Comparison of ENCODE assay signal across 26 cellular contexts in the genomic region with DNA sequence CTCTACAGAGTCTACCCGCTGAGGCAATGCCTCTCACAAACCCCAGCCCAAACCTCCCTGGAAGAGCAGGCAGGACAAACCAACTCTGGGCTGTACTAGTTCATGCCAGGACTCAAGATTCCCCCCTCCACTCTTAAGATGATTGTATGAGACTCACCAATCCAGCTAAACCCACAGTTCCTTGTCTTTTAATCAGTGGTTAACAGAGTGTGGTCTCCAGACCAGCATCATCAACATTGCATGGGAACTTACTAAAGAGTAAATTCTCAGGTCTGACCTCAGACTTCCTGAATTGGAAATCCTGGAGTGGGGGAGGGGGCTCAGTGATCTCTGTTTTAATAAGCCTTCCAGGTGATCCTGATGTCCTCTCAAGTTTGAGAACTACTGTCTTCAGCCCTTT.
DNase-seq lines count a peak whose midpoint lies in the region; ATAC-seq and TF ChIP-seq lines count a peak whose summit lies in the region.
"Had no signal": no experiment of that assay in that cellular context is flagged by ENCODE, and none has a peak within 500 bp of the region (broad histone marks: within the 10 kb centered on the region; RNA-seq: fewer than 3 reads in every experiment).

No MANE protein-coding gene starts in this region.

- H3K79me2 ChIP-seq in DND-41 (ENCODE audit: insufficient read depth, low read length) = no peaks in the 10 kb centered on the region

- peak; percentile 88 for ATAC-seq in DND-41 (ENCODE audit: insufficient read depth, low read depth)
- ATAC-seq in HG02678 (IDR thresholded peaks at IDR 0.05; ENCODE audit: unreplicated experiment) = no peak
- ATAC-seq: A549; activated T-cell treated with anti-CD3 and anti-CD28 coated beads, Interleukin-2, amount 50 U/mL, for 72 hours; PC-3; psoas muscle; Right ventricle myocardium inferior had no signal

- no peak overlapping the region for H2AFZ ChIP-seq in DND-41 (ENCODE audit: low read depth, low read length)

- no peaks in the 10 kb centered on the region for H4K20me1 ChIP-seq in DND-41 (ENCODE audit: insufficient read depth, low read length)

- TF ChIP-seq CTCF in DND-41 (IDR thresholded peaks at IDR 0.05; ENCODE audit: borderline replicate concordance, extremely low read depth, low read length, poor library complexity, severe bottlenecking) (no peak), epithelial cell of esophagus (IDR thresholded peaks at IDR 0.05; ENCODE audit: insufficient read depth, low read depth, low read length, missing control alignments) (no peak)

- no peaks in the 10 kb centered on the region for H3K36me3 ChIP-seq in DND-41 (ENCODE audit: insufficient read depth, low read length)
- H3K36me3 ChIP-seq: neutrophil, WERI-Rb-1 had no signal

- no peaks in the 10 kb centered on the region for H3K27me3 ChIP-seq in DND-41 (ENCODE audit: insufficient read depth, low read length, poor library complexity)
- H3K27me3 ChIP-seq: neutrophil had no signal

- DNase-seq in DND-41 (peak; percentile 58), NCI-H226 (peak; percentile 9), epithelial cell of esophagus (ENCODE audit: low read depth) (peak; percentile 15), left kidney (ENCODE audit: low read depth, low spot score) (peak; percentile 7), substantia nigra (lab: John Stamatoyannopoulos, UW) (no peak), NCI-H1694 (lab: John Stamatoyannopoulos, UW) (no peak), NCI-H1417 (lab: John Stamatoyannopoulos, UW) (no peak)
- DNase-seq: activated CD4-positive, alpha-beta T cell treated with anti-CD3 and anti-CD28 coated beads, Interleukin-2, amount 10 ng/mL, durations not matched to agents 7 days and 5 days; activated naive CD4-positive, alpha-beta T cell treated with anti-CD3 and anti-CD28 coated beads, Interleukin-2, amount 50 U/mL, for 16 hours; activated T-cell treated with anti-CD3 and anti-CD28 coated beads, Interleukin-2, amount 50 U/mL, for 72 hours; anterior cingulate cortex; DMS53; H9; kidney; NCI-H1092 treated with DMSO at 0.1 percent for 48 hours; NCI-H2029; PC-3; psoas muscle; stimulated activated CD4-positive, alpha-beta T cell treated with anti-CD3 and anti-CD28 coated beads, Interleukin-1b, Interleukin-23, amount 100 ng/mL, for 48 hours; T-helper 9 cell; WERI-Rb-1 had no signal

- H3K27ac ChIP-seq in DND-41 (ENCODE audit: low read length) (no peak overlapping the region), substantia nigra (ENCODE audit: low read depth, low read length, poor library complexity, severe bottlenecking) (no peak overlapping the region)
- H3K27ac ChIP-seq: A549, neutrophil, psoas muscle, skin epidermis, WERI-Rb-1 had no signal

- no peaks in the 10 kb centered on the region for H3K9me3 ChIP-seq in DND-41 (ENCODE audit: insufficient read depth, low read length, severe bottlenecking)
- H3K9me3 ChIP-seq: A549, neutrophil, psoas muscle had no signal

- H3K4me1 ChIP-seq in DND-41 (ENCODE audit: insufficient read depth, low read length) = peaks cover 7% of the 10 kb centered on the region; the same call in 1 of the 2 replicates
- H3K4me1 ChIP-seq: A549, psoas muscle had no signal

- no peak overlapping the region for H3K9ac ChIP-seq in DND-41 (ENCODE audit: low read depth, low read length)

- H3K4me2 ChIP-seq in DND-41 (ENCODE audit: insufficient read depth, low read length) = no peak overlapping the region
- H3K4me2 ChIP-seq: A549 had no signal

- H3K4me3 ChIP-seq in DND-41 (ENCODE audit: low read depth in 1 of 2, low read length in 2 of 2) (no peak overlapping the region), epithelial cell of esophagus (ENCODE audit: low read length) (no peak overlapping the region)
- H3K4me3 ChIP-seq: A549, psoas muscle, skin epidermis had no signal

Comparison
In these comparisons a context has a peak if more than half of its experiments do, and no peak if none do; other contexts are left out.
1. DNase-seq: peak in DND-41 (single experiment), NCI-H226 (single experiment), epithelial cell of esophagus (single experiment) and left kidney (single experiment); none in substantia nigra (0 of 49), NCI-H1694 (single experiment) and NCI-H1417 (0 of 3).